In the genomic region with DNA sequence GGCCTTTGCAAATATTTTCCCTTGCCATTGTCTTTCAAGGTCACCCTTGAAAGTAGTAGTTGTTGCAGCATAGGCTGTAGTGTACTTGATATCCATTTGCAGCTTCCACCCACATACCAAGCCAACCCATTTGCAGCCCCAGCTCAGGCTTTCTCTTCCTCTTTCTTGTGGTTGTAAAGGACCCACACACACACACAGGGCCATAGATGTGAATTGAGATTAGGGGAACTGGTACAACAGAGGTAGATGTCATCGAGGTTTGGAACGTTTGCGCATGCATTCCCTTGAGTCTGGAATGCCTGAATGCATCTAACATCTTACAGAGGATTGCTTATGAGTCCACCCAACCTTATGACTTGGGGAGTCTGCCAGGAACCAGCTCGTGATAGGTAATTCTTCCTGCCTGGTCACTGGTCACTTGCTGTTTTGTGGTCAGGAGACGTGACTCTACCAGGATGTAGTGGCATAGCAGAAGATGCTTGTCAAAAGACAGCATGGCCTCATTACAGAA, we compare ENCODE assay signal across 1 cellular context.
TF ChIP-seq lines count a peak whose summit lies in the region.

No MANE protein-coding gene starts in this region.

TF ChIP-seq in GM12878, 131 proteins besides CTCF, POLR2A, EP300 and RAD21 (continued from another document):
- TF ChIP-seq, protein P1, sequence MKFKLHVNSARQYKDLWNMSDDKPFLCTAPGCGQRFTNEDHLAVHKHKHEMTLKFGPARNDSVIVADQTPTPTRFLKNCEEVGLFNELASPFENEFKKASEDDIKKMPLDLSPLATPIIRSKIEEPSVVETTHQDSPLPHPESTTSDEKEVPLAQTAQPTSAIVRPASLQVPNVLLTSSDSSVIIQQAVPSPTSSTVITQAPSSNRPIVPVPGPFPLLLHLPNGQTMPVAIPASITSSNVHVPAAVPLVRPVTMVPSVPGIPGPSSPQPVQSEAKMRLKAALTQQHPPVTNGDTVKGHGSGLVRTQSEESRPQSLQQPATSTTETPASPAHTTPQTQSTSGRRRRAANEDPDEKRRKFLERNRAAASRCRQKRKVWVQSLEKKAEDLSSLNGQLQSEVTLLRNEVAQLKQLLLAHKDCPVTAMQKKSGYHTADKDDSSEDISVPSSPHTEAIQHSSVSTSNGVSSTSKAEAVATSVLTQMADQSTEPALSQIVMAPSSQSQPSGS (IDR thresholded peaks at IDR 0.05; ENCODE audit: low read length) = peak; percentile 87
- TF ChIP-seq POLR2AphosphoS2 (IDR thresholded peaks at IDR 0.05; ENCODE audit: low read depth, low read length) (no peak), NR2C1 (IDR thresholded peaks at IDR 0.05) (peak; percentile 19; the same call in 1 of the 2 replicates), SP1 (IDR thresholded peaks at IDR 0.05; ENCODE audit: low read depth, low read length) (no peak), NR2F1 (conservative IDR thresholded peaks at IDR 0.05) (peak; percentile 58), ZNF217 (IDR thresholded peaks at IDR 0.05) (0 out of 2 replicates have a peak, but pooled peaks have one; percentile 17), TBL1XR1 (IDR thresholded peaks at IDR 0.05; ENCODE audit: low read depth, low read length) (no peak)
TF ChIP-seq in GM12878: peak in this region for 35.
